ENCODE assay signal across 1 cellular context in genomic region chr14:54609576-54609975, GRCh38.
TF ChIP-seq lines count a peak whose summit lies in the region.

No MANE protein-coding gene starts in this region.

TF ChIP-seq in SK-N-SH, 30 proteins besides CTCF, POLR2A, EP300 and RAD21 (continued from another document):
- TF ChIP-seq FOSL2 (IDR thresholded peaks at IDR 0.05; ENCODE audit: borderline replicate concordance, low read depth) (no peak), JUND (IDR thresholded peaks at IDR 0.05) (no peak), NFIC (IDR thresholded peaks at IDR 0.05; ENCODE audit: borderline replicate concordance) (no peak), MAX (IDR thresholded peaks at IDR 0.05; ENCODE audit: low read depth) (no peak), GATA2 (CRISPR knock-in tag; IDR thresholded peaks at IDR 0.05) (no peak), RCOR1 (IDR thresholded peaks at IDR 0.05; ENCODE audit: low read length) (no peak), TEAD4 (IDR thresholded peaks at IDR 0.05; ENCODE audit: borderline replicate concordance, insufficient read depth) (no peak), USF2 (IDR thresholded peaks at IDR 0.05; ENCODE audit: borderline replicate concordance, low read depth, low read length) (no peak), GABPA (IDR thresholded peaks at IDR 0.05; ENCODE audit: low read depth) (no peak), TAF1 (IDR thresholded peaks at IDR 0.05; ENCODE audit: borderline replicate concordance, low read depth, low read length) (no peak), NRF1 (IDR thresholded peaks at IDR 0.05; ENCODE audit: low read depth, low read length) (no peak), SIN3A (IDR thresholded peaks at IDR 0.05; ENCODE audit: borderline replicate concordance, low read depth, low read length) (no peak)
